In the genomic region with DNA sequence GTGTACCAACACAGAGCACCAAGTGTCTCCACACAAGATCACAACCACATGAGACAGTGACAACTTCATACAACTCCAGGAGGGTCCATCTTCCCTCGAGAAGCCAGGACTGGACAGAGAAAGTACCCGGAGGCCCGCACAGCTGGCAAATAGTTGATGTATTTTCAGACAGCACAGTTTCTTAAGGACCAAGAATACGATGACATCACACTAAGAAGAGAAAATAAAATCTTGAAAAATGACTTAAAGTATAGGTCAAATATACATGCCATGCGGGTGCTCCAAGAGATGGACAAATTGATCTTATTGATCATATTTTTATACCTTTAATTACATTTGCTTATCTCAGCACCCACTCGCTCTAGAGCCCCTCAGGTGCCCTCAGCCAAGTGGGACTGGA, we compare ENCODE assay signal across 29 cellular contexts.
"Had no signal": no experiment of that assay in that cellular context is flagged by ENCODE, and none has a peak within 500 bp of the region (broad histone marks: within the 10 kb centered on the region; RNA-seq: fewer than 3 reads in every experiment).

No MANE protein-coding gene starts in this region.

- H3K36me3 ChIP-seq: stomach, suprapubic skin, thoracic aorta, thyroid gland, tibial artery, tibial nerve, transverse colon, upper lobe of left lung, upper lobe of right lung, uterus, vagina had no signal

- H3K36me3 Mint-ChIP-seq: stimulated activated effector memory CD8-positive, alpha-beta T cell treated with anti-CD3 and anti-CD28 coated beads, Interleukin-12 subunit alpha, Interleukin-12 subunit beta, amount 100 ng/mL, for 72 hours; type B pancreatic cell had no signal

- DNase-seq: stimulated activated CD4-positive, alpha-beta T cell treated with anti-CD3 and anti-CD28 coated beads, Interleukin-2, amount 100 ng/mL, for 48 hours; stimulated activated CD4-positive, alpha-beta T cell treated with anti-CD3 and anti-CD28 coated beads, Interleukin-4, amount 100 ng/mL, for 1 hour; stimulated activated CD4-positive, alpha-beta T cell treated with anti-CD3 and anti-CD28 coated beads, Interleukin-4, amount 100 ng/mL, for 24 hours; stimulated activated CD4-positive, alpha-beta T cell treated with anti-CD3 and anti-CD28 coated beads, Interleukin-4, amount 100 ng/mL, for 4 hours; stimulated activated CD8-positive, alpha-beta memory T cell treated with anti-CD3 and anti-CD28 coated beads, Interleukin-4, amount 100 ng/mL, for 48 hours; stimulated activated naive B cell treated with anti-CD40 and anti-IgM and Interleukin-4, amounts not matched to agents 10 μg/mL and 1 μg/mL and 100 μg/mL, for 72 hours; stimulated activated naive CD4-positive, alpha-beta T cell; stimulated activated naive CD4-positive, alpha-beta T cell treated with Interleukin-2 at 50 U/mL for 16 hours; stimulated activated naive CD8-positive, alpha-beta T cell treated with anti-CD3 and anti-CD28 coated beads, Interleukin-15, amount 100 ng/mL, for 72 hours; stimulated activated naive CD8-positive, alpha-beta T cell treated with anti-CD3 and anti-CD28 coated beads, Interleukin-15, Interleukin-2, amounts not matched to agents 100 U/mL and 50 U/mL, for 24 hours; stomach; substantia nigra; testis; thyroid gland; tibial artery; transverse colon; trophoblast cell; upper lobe of left lung; upper lobe of right lung; uterus had no signal

- H3K27me3 Mint-ChIP-seq: stimulated activated memory B cell treated with anti-CD40 and anti-IgM and Interleukin-4, amounts not matched to agents 10 μg/mL and 1 μg/mL and 100 μg/mL, for 72 hours; stimulated activated naive B cell treated with anti-CD40 and anti-IgM and Interleukin-4, amounts not matched to agents 10 μg/mL and 1 μg/mL and 100 μg/mL, for 72 hours; stimulated activated naive CD8-positive, alpha-beta T cell treated with anti-CD3 and anti-CD28 coated beads, Interleukin-15, amount 100 ng/mL, for 72 hours had no signal

- H3K27ac ChIP-seq: stomach, suprapubic skin, testis, thoracic aorta, thyroid gland, tibial artery, tibial nerve, transverse colon, upper lobe of left lung, upper lobe of right lung, uterus, vagina had no signal

- ATAC-seq: stimulated activated effector memory CD8-positive, alpha-beta T cell treated with anti-CD3 and anti-CD28 coated beads, Interleukin-12 subunit alpha, Interleukin-12 subunit beta, amount 100 ng/mL, for 72 hours; stimulated activated memory B cell treated with anti-CD40 and anti-IgM and Interleukin-4, amounts not matched to agents 10 μg/mL and 1 μg/mL and 100 μg/mL, for 72 hours; stimulated activated naive B cell treated with anti-CD40 and anti-IgM and Interleukin-4, amounts not matched to agents 10 μg/mL and 1 μg/mL and 100 μg/mL, for 72 hours; stimulated activated naive CD8-positive, alpha-beta T cell treated with anti-CD3 and anti-CD28 coated beads, Interleukin-15, amount 100 ng/mL, for 72 hours; stimulated activated naive CD8-positive, alpha-beta T cell treated with anti-CD3 and anti-CD28 coated beads, Interleukin-15, Interleukin-2, amounts not matched to agents 100 U/mL and 50 U/mL, for 24 hours; upper lobe of right lung had no signal

- H3K9me3 ChIP-seq: testis, thyroid gland, uterus, vagina had no signal

- H3K27me3 ChIP-seq: stomach, suprapubic skin, testis, thyroid gland, tibial artery, tibial nerve, transverse colon, upper lobe of left lung, upper lobe of right lung, uterus, vagina had no signal

- H3K27ac Mint-ChIP-seq: stimulated activated effector memory CD8-positive, alpha-beta T cell treated with anti-CD3 and anti-CD28 coated beads, Interleukin-12 subunit alpha, Interleukin-12 subunit beta, amount 100 ng/mL, for 72 hours; stimulated activated memory B cell treated with anti-CD40 and anti-IgM and Interleukin-4, amounts not matched to agents 10 μg/mL and 1 μg/mL and 100 μg/mL, for 72 hours; stimulated activated naive B cell treated with anti-CD40 and anti-IgM and Interleukin-4, amounts not matched to agents 10 μg/mL and 1 μg/mL and 100 μg/mL, for 72 hours; stimulated activated naive CD8-positive, alpha-beta T cell treated with anti-CD3 and anti-CD28 coated beads, Interleukin-15, amount 100 ng/mL, for 72 hours; stimulated activated naive CD8-positive, alpha-beta T cell treated with anti-CD3 and anti-CD28 coated beads, Interleukin-15, Interleukin-2, amounts not matched to agents 100 ng/mL and 50 ng/mL, for 24 hours; type B pancreatic cell had no signal

- H3K4me1 Mint-ChIP-seq: stimulated activated effector memory CD8-positive, alpha-beta T cell treated with anti-CD3 and anti-CD28 coated beads, Interleukin-12 subunit alpha, Interleukin-12 subunit beta, amount 100 ng/mL, for 72 hours; stimulated activated memory B cell treated with anti-CD40 and anti-IgM and Interleukin-4, amounts not matched to agents 10 μg/mL and 1 μg/mL and 100 μg/mL, for 72 hours; stimulated activated naive B cell treated with anti-CD40 and anti-IgM and Interleukin-4, amounts not matched to agents 10 μg/mL and 1 μg/mL and 100 μg/mL, for 72 hours; stimulated activated naive CD8-positive, alpha-beta T cell treated with anti-CD3 and anti-CD28 coated beads, Interleukin-15, amount 100 ng/mL, for 72 hours had no signal

- H3K4me3 ChIP-seq: stomach, suprapubic skin, testis, thoracic aorta, thyroid gland, tibial artery, tibial nerve, transverse colon, upper lobe of left lung, upper lobe of right lung, uterus, vagina had no signal

- H3K4me1 ChIP-seq: stomach, suprapubic skin, testis, thyroid gland, tibial artery, tibial nerve, transverse colon, upper lobe of left lung, upper lobe of right lung, uterus, vagina had no signal

- H3K4me3 Mint-ChIP-seq: stimulated activated effector memory CD8-positive, alpha-beta T cell treated with anti-CD3 and anti-CD28 coated beads, Interleukin-12 subunit alpha, Interleukin-12 subunit beta, amount 100 ng/mL, for 72 hours; stimulated activated memory B cell treated with anti-CD40 and anti-IgM and Interleukin-4, amounts not matched to agents 10 μg/mL and 1 μg/mL and 100 μg/mL, for 72 hours; stimulated activated naive B cell treated with anti-CD40 and anti-IgM and Interleukin-4, amounts not matched to agents 10 μg/mL and 1 μg/mL and 100 μg/mL, for 72 hours; stimulated activated naive CD8-positive, alpha-beta T cell treated with anti-CD3 and anti-CD28 coated beads, Interleukin-15, amount 100 ng/mL, for 72 hours; stimulated activated naive CD8-positive, alpha-beta T cell treated with anti-CD3 and anti-CD28 coated beads, Interleukin-15, Interleukin-2, amounts not matched to agents 100 ng/mL and 50 ng/mL, for 24 hours; type B pancreatic cell had no signal

- FAIRE-seq: urothelium cell line had no signal
